Comparison of ENCODE assay signal across 28 cellular contexts in genomic region chr2:69844560-69844959, GRCh38.
"Had no signal": no experiment of that assay in that cellular context is flagged by ENCODE, and none has a peak within 500 bp of the region (broad histone marks: within the 10 kb centered on the region; RNA-seq: fewer than 3 reads in every experiment).

No MANE protein-coding gene starts in this region.

- H3K9me3 ChIP-seq: esophagus squamous epithelium, gastroesophageal sphincter, heart right ventricle had no signal

- ATAC-seq: activated CD4-positive, CD25-positive, alpha-beta regulatory T cell treated with anti-CD3 and anti-CD28 coated beads, Interleukin-2, amount 50 U/mL, for 24 hours; activated T-cell treated with anti-CD3 and anti-CD28 coated beads, Interleukin-2, amount 50 U/mL, for 4 hours; activated T-helper 17 cell treated with anti-CD3 and anti-CD28 coated beads, Interleukin-2, amount 50 U/mL, for 72 hours; gastroesophageal sphincter; heart right ventricle; T-helper 17 cell had no signal

- H3K4me1 ChIP-seq: esophagus squamous epithelium, gastroesophageal sphincter, heart right ventricle had no signal

- H3K27me3 ChIP-seq: brain microvascular endothelial cell, esophagus squamous epithelium, gastroesophageal sphincter, heart right ventricle, hepatocyte had no signal

- FAIRE-seq: astrocyte, bronchial epithelial cell, endothelial cell of umbilical vein had no signal

- H3K27ac ChIP-seq: brain microvascular endothelial cell, epithelial cell of prostate, esophagus squamous epithelium, gastroesophageal sphincter, heart right ventricle, hepatocyte, WERI-Rb-1 had no signal

- DNase-seq: activated B cell treated with CpG ODN at 0.5 μM for 24 hours; activated CD4-positive, alpha-beta memory T cell treated with anti-CD3 and anti-CD28 coated beads, Interleukin-2, amount 10 ng/mL, durations not matched to agents 7 days and 5 days; activated CD4-positive, alpha-beta T cell treated with anti-CD3 and anti-CD28 coated beads for 48 hours; activated CD8-positive, alpha-beta memory T cell treated with anti-CD3 and anti-CD28 coated beads for 24 hours; activated effector memory CD4-positive, alpha-beta T cell treated with Interleukin-2 at 50 U/mL for 16 hours; activated gamma-delta T cell treated with Interleukin-2 at 50 U/mL for 16 hours; activated naive CD4-positive, alpha-beta T cell treated with anti-CD3 and anti-CD28 coated beads, Interleukin-2, amount 50 U/mL, for 16 hours; activated naive CD4-positive, alpha-beta T cell treated with Interleukin-2 at 50 U/mL for 16 hours; activated T-cell treated with anti-CD3 and anti-CD28 coated beads, Interleukin-2, amount 50 U/mL, for 4 hours; amniotic stem cell; anterior cingulate cortex; brain microvascular endothelial cell; cortex of kidney; effector CD8-positive, alpha-beta T cell; esophagus squamous epithelium; foreskin melanocyte; heart right ventricle; T-helper 17 cell; T1000; WERI-Rb-1 had no signal

- H3K4me2 ChIP-seq: hepatocyte had no signal

- H3K4me3 ChIP-seq: esophagus squamous epithelium, gastroesophageal sphincter, heart right ventricle, hepatocyte had no signal
